26 cellular contexts compared by ENCODE assay signal in genomic region chr2:229372207-229372606, GRCh38.
"Had no signal": no experiment of that assay in that cellular context is flagged by ENCODE, and none has a peak within 500 bp of the region (broad histone marks: within the 10 kb centered on the region; RNA-seq: fewer than 3 reads in every experiment).

No MANE protein-coding gene starts in this region.

- H3K4me3 Mint-ChIP-seq: central memory CD8-positive, alpha-beta T cell; effector memory CD8-positive, alpha-beta T cell; immature natural killer cell; naive thymus-derived CD4-positive, alpha-beta T cell; nephron; neural progenitor cell had no signal

- H3K27ac ChIP-seq: coronary artery, esophagus squamous epithelium, neural progenitor cell, stomach, tibial artery, upper lobe of left lung, uterus had no signal

- H3K27me3 ChIP-seq: neural progenitor cell, stomach, tibial artery, upper lobe of left lung, uterus had no signal

- H3K4me1 ChIP-seq: esophagus squamous epithelium, neural progenitor cell, stomach, tibial artery, upper lobe of left lung, uterus had no signal

- H3K9ac ChIP-seq: neural progenitor cell had no signal

- DNase-seq: effector memory CD8-positive, alpha-beta T cell; erythroblast; esophagus squamous epithelium; foreskin melanocyte; hypothalamus; immature natural killer cell; mesenchymal stem cell; midbrain; naive thymus-derived CD4-positive, alpha-beta T cell; posterior cingulate gyrus; retina; stimulated activated CD4-positive, alpha-beta T cell treated with anti-CD3 and anti-CD28 coated beads, Interleukin-12 subunit alpha, Interleukin-12 subunit beta, amount 100 ng/mL, for 4 hours; stimulated activated CD4-positive, alpha-beta T cell treated with anti-CD3 and anti-CD28 coated beads, Interleukin-1b, Interleukin-23, amount 100 ng/mL, for 48 hours; stimulated activated CD4-positive, alpha-beta T cell treated with anti-CD3 and anti-CD28 coated beads, Interleukin-4, amount 100 ng/mL, for 1 hour; stimulated activated CD8-positive, alpha-beta memory T cell treated with anti-CD3 and anti-CD28 coated beads, Interleukin-4, amount 100 ng/mL, for 48 hours; stimulated activated naive CD4-positive, alpha-beta T cell treated with Interleukin-2 at 50 U/mL for 16 hours; stomach; tibial artery; upper lobe of left lung; uterus had no signal

- H3K27ac Mint-ChIP-seq: effector memory CD8-positive, alpha-beta T cell; immature natural killer cell; naive thymus-derived CD4-positive, alpha-beta T cell; nephron; neural progenitor cell had no signal

- H3K4me1 Mint-ChIP-seq: central memory CD8-positive, alpha-beta T cell; immature natural killer cell; naive thymus-derived CD4-positive, alpha-beta T cell; nephron; neural progenitor cell had no signal

- H3K36me3 Mint-ChIP-seq: immature natural killer cell, neural progenitor cell had no signal

- H3K4me2 ChIP-seq: neural progenitor cell, smooth muscle cell had no signal

- H3K9me3 ChIP-seq: uterus had no signal

- ATAC-seq: effector memory CD8-positive, alpha-beta T cell; naive thymus-derived CD4-positive, alpha-beta T cell; sciatic nerve had no signal

- H3K27me3 Mint-ChIP-seq: central memory CD8-positive, alpha-beta T cell had no signal

- H3K36me3 ChIP-seq: esophagus squamous epithelium, stomach, tibial artery, upper lobe of left lung, uterus had no signal

- H3K4me3 ChIP-seq: coronary artery, esophagus squamous epithelium, neural progenitor cell, smooth muscle cell, stomach, tibial artery, upper lobe of left lung, uterus had no signal
